In genomic region chr7:36011588-36011965, GRCh38 we compare ENCODE assay signal across 16 cellular contexts.
"Had no signal": no experiment of that assay in that cellular context is flagged by ENCODE, and none has a peak within 500 bp of the region (broad histone marks: within the 10 kb centered on the region; RNA-seq: fewer than 3 reads in every experiment).

No MANE protein-coding gene starts in this region.

- H3K4me1 ChIP-seq: breast epithelium, foreskin keratinocyte, heart left ventricle, lower lobe of right lung, right lobe of liver, tibial nerve had no signal

- FAIRE-seq: endothelial cell of umbilical vein had no signal

- ATAC-seq: activated T-cell treated with anti-CD3 and anti-CD28 coated beads, Interleukin-2, amount 50 U/mL, for 72 hours; foreskin keratinocyte; heart left ventricle; lower lobe of right lung; mucosa of descending colon; naive thymus-derived CD8-positive, alpha-beta T cell; right lobe of liver; stimulated activated naive B cell treated with anti-CD40 and anti-IgM and Interleukin-4, amounts not matched to agents 10 μg/mL and 1 μg/mL and 100 μg/mL, for 72 hours had no signal

- H3K4me3 ChIP-seq: breast epithelium, heart left ventricle, lower lobe of right lung, mucosa of descending colon, right lobe of liver, tibial nerve had no signal

- DNase-seq: activated CD4-positive, alpha-beta memory T cell treated with anti-CD3 and anti-CD28 coated beads for 36 hours; activated gamma-delta T cell treated with Interleukin-2 at 50 U/mL for 16 hours; activated naive CD8-positive, alpha-beta T cell treated with anti-CD3 and anti-CD28 coated beads for 36 hours; activated T-cell treated with anti-CD3 and anti-CD28 coated beads, Interleukin-2, amount 50 U/mL, for 72 hours; foreskin keratinocyte; heart left ventricle; lower lobe of right lung; mucosa of descending colon; naive thymus-derived CD8-positive, alpha-beta T cell; nucleus accumbens; right lobe of liver; stimulated activated CD4-positive, alpha-beta T cell treated with anti-CD3 and anti-CD28 coated beads, Interleukin-2, amount 100 ng/mL, for 24 hours; stimulated activated naive B cell treated with anti-CD40 and anti-IgM and Interleukin-4, amounts not matched to agents 10 μg/mL and 1 μg/mL and 100 μg/mL, for 72 hours had no signal

- H3K27me3 ChIP-seq: breast epithelium, foreskin keratinocyte, heart left ventricle, right lobe of liver, tibial nerve had no signal

- H3K9me3 ChIP-seq: breast epithelium, heart left ventricle, lower lobe of right lung, mucosa of descending colon, right lobe of liver, tibial nerve had no signal

- H3K27ac ChIP-seq: breast epithelium, foreskin keratinocyte, heart left ventricle, lower lobe of right lung, right lobe of liver, tibial nerve had no signal

- H3K36me3 ChIP-seq: breast epithelium, heart left ventricle, lower lobe of right lung, right lobe of liver, tibial nerve had no signal
